Comparison of ENCODE assay signal across 12 cellular contexts in the genomic region with DNA sequence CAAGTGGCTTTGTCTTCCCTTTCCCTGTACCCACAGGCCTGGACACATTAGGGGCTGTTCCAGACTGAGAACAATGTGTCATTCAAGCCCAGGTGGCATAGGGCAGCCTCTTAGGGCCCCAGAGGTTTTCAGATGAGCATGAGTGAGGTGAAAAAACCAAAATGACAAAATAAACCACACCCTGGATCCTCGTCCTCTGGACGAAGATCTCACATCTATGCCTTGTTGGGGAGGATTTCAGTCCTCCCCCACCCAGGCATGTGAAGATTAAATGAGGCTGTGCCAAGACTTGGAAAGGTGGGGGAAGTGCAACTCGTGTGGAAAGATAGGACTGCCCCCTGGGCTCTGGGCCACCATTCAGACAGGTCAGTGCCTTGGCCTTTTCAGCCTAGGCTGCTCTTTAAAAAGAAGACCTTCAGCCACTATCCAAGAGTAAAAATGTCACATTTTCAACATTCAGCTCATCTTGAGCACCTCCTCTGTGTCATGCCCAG. TPM values are rescaled to one million over a fixed set of nuclear protein-coding genes. Genes with fewer than 3 reads are reported as not detected.
DNase-seq lines count a peak whose midpoint lies in the region; ATAC-seq and TF ChIP-seq lines count a peak whose summit lies in the region.
"Had no signal": no experiment of that assay in that cellular context is flagged by ENCODE, and none has a peak within 500 bp of the region (broad histone marks: within the 10 kb centered on the region; RNA-seq: fewer than 3 reads in every experiment).

No MANE protein-coding gene starts in this region.

- H3K4me1 Mint-ChIP-seq in activated CD4-positive, alpha-beta memory T cell treated with anti-CD3 and anti-CD28 coated beads for 36 hours (ENCODE audit: low read depth), result peaks cover 86% of the 10 kb centered on the region

- H3K9me3 Mint-ChIP-seq in activated CD4-positive, alpha-beta memory T cell treated with anti-CD3 and anti-CD28 coated beads for 36 hours, result no peaks in the 10 kb centered on the region

- DNase-seq in activated naive CD4-positive, alpha-beta T cell treated with Interleukin-2 at 50 U/mL for 16 hours, result peak; percentile 27
- DNase-seq in activated naive CD4-positive, alpha-beta T cell treated with anti-CD3 and anti-CD28 coated beads, Interleukin-2, amount 50 U/mL, for 16 hours, result no peak
- DNase-seq in activated CD4-positive, alpha-beta memory T cell treated with anti-CD3 and anti-CD28 coated beads for 36 hours, result peak; percentile 78
- DNase-seq in left cardiac atrium (no peak), testis (peak; percentile 75), DMS153 (lab: John Stamatoyannopoulos, UW) (no peak), mucosa of gallbladder (ENCODE audit: low spot score) (no peak), prostate gland (ENCODE audit: low spot score) (no peak)
- DNase-seq: foreskin fibroblast, HCEC 1CT had no signal

- peaks cover 17% of the 10 kb centered on the region for H3K36me3 Mint-ChIP-seq in activated CD4-positive, alpha-beta memory T cell treated with anti-CD3 and anti-CD28 coated beads for 36 hours

- H3K9me3 ChIP-seq in testis (no peaks in the 10 kb centered on the region), prostate gland (no peaks in the 10 kb centered on the region)

- H3K4me1 ChIP-seq in testis, result peaks cover 18% of the 10 kb centered on the region
- no peaks in the 10 kb centered on the region for H3K4me1 ChIP-seq in prostate gland (replicated peaks)

- H3K27me3 ChIP-seq in testis (no peaks in the 10 kb centered on the region), prostate gland (replicated peaks; ENCODE audit: insufficient read depth) (no peaks in the 10 kb centered on the region)

- intact Hi-C loops in activated CD4-positive, alpha-beta memory T cell treated with anti-CD3 and anti-CD28 coated beads for 36 hours (cut with micrococcal nuclease), result no loop called here
- intact Hi-C loops in left cardiac atrium (cut with DNase I) (no loop called here), testis (cut with DNase I; ENCODE audit: low total_unique reads) (loop anchor here (5.0 kb wide), 1 partner anchor 175 kb away; no protein-coding TSS in a partner anchor), prostate gland (cut with DNase I) (no loop called here)

- ATAC-seq in left cardiac atrium, result peak; percentile 16 to 39

- no peak overlapping the region for H3K4me3 Mint-ChIP-seq in activated CD4-positive, alpha-beta memory T cell treated with anti-CD3 and anti-CD28 coated beads for 36 hours

- no peak for TF ChIP-seq CTCF in testis (IDR thresholded peaks at IDR 0.05)
- no peak for TF ChIP-seq CTCF in prostate gland (IDR thresholded peaks at IDR 0.05)

- POLR2A ChIA-PET in activated CD4-positive, alpha-beta memory T cell treated with anti-CD3 and anti-CD28 coated beads for 36 hours (lab: Charles Lee), result interaction anchor here (1.0 to 1.3 kb wide), 5 partner anchors 29 to 66 kb away, joined by 3 to 15 read pairs (median 4); no protein-coding TSS in a partner anchor

- WGBS in testis, 2 donors, result 49 to 53% methylated on average over 3 of the region's 3 CpGs
- WGBS in prostate gland, result 50% methylated on average over 3 of the region's 3 CpGs

- no peaks in the 10 kb centered on the region for H3K27me3 Mint-ChIP-seq in activated CD4-positive, alpha-beta memory T cell treated with anti-CD3 and anti-CD28 coated beads for 36 hours

- H3K36me3 ChIP-seq in testis (ENCODE audit: low read depth, missing control alignments) (no peaks in the 10 kb centered on the region), prostate gland (peaks cover 0 to 2% of the 10 kb centered on the region in 2 donors)

- CTCF ChIA-PET in activated CD4-positive, alpha-beta memory T cell treated with anti-CD3 and anti-CD28 coated beads for 36 hours (lab: Charles Lee), result interaction anchor here (0.7 to 9.3 kb wide), 11 partner anchors 11 to 177 kb away, joined by 3 to 315 read pairs (median 4); a partner anchor contains a TSS

- TF ChIP-seq POLR2A in testis (IDR thresholded peaks at IDR 0.05) (no peak), prostate gland (IDR thresholded peaks at IDR 0.05) (no peak)

- peak overlapping the region in 1 of 2 donors; percentile 13 for H3K27ac ChIP-seq in testis
- no peak overlapping the region for H3K27ac ChIP-seq in prostate gland

- peak overlapping the region; percentile 64 for H3K27ac Mint-ChIP-seq in activated CD4-positive, alpha-beta memory T cell treated with anti-CD3 and anti-CD28 coated beads for 36 hours

- H3K4me3 ChIP-seq in testis, result no peak overlapping the region
- no peak overlapping the region for H3K4me3 ChIP-seq in prostate gland

RNA-seq across cellular contexts. Expression of a gene that starts 32.8 kb away (rescaled TPM):
- total RNA-seq in activated CD4-positive, alpha-beta memory T cell treated with anti-CD3 and anti-CD28 coated beads for 36 hours, result under 1 TPM in 1 of 2 experiments, not detected in 1; 0.21 TPM
- total RNA-seq in left cardiac atrium (not detected), testis (not detected), mucosa of gallbladder (not detected), prostate gland (not detected)
- 0.37 TPM for polyA plus RNA-seq in testis (ENCODE audit: insufficient read depth, low read depth, low replicate concordance)
- total RNA-seq: liver, pulmonary artery endothelial cell had no signal
- polyA plus RNA-seq: liver had no signal

RNA-seq across cellular contexts. Expression of a gene that starts 34.5 kb away (rescaled TPM):
- total RNA-seq in activated CD4-positive, alpha-beta memory T cell treated with anti-CD3 and anti-CD28 coated beads for 36 hours, result 10 to 100 TPM; 17.3 to 18.5 TPM
- 1 to 10 TPM; 1.9 to 5.1 TPM for total RNA-seq in left cardiac atrium
- 1 to 10 TPM; 1.4 to 1.7 TPM for total RNA-seq in testis
- 3.5 TPM for polyA plus RNA-seq in testis (ENCODE audit: insufficient read depth, low read depth, low replicate concordance)
- 1.4 TPM for total RNA-seq in mucosa of gallbladder
- not detected for total RNA-seq in prostate gland
- total RNA-seq: pulmonary artery endothelial cell had no signal

RNA-seq across cellular contexts. Expression of a gene that starts 53.1 kb away (rescaled TPM):
- total RNA-seq in activated CD4-positive, alpha-beta memory T cell treated with anti-CD3 and anti-CD28 coated beads for 36 hours, result 10 to 100 TPM; 96.9 to 97.4 TPM
- 100 to 1,000 TPM; 154 to 219 TPM for total RNA-seq in left cardiac atrium
- total RNA-seq in testis, result 10 to 100 TPM; 66.3 to 69.1 TPM
- 76.5 TPM for polyA plus RNA-seq in testis (ENCODE audit: insufficient read depth, low read depth, low replicate concordance)
- total RNA-seq in mucosa of gallbladder, result 168 TPM
- total RNA-seq in prostate gland, result 10 to 100 TPM; 27.1 to 67.0 TPM

Comparison
In these comparisons a context has a peak if more than half of its experiments do, and no peak if none do; other contexts are left out.
1. DNase-seq: peak in activated naive CD4-positive, alpha-beta T cell treated with Interleukin-2 at 50 U/mL for 16 hours (single experiment), activated CD4-positive, alpha-beta memory T cell treated with anti-CD3 and anti-CD28 coated beads for 36 hours (single experiment) and testis (single experiment); none in activated naive CD4-positive, alpha-beta T cell treated with anti-CD3 and anti-CD28 coated beads, Interleukin-2, amount 50 U/mL, for 16 hours (single experiment), left cardiac atrium (single experiment), DMS153 (single experiment), mucosa of gallbladder (single experiment) and prostate gland (single experiment).